Comparison of ENCODE assay signal across 17 cellular contexts in the genomic region with DNA sequence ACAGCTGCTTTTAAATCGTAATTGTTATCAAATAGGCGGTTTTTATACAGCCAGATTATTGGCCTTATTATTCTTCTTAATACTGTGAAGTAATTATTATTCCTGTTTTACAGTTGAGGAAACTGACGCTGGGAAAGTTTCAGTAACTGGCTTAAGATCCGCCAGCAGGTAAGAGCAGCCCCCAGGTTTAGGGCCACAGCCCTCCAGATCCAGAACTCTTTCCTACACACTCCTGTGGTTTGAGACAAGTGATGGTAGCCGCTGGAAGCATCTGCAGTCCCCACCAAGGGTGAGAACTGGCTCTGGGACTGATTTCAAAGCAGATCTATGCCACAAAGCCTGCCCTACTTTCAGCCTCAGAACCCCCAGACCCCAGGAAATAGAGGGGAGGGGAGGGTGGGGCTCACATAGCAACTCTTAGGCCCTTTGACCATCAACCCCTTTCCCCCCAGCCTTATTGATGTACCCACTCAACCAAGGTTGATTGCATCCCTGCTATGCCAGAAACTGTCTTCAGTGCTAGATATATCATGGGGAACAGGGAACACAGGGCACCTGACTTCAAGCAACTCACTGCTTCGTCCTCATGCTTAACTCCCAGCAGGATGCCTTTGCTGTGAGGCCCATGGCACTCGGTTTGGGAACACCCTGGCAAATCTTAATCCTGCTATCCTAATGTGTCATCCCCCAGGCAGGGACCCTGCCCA. TPM values are rescaled to one million over a fixed set of nuclear protein-coding genes. Genes with fewer than 3 reads are reported as not detected.
DNase-seq lines count a peak whose midpoint lies in the region; FAIRE-seq and TF ChIP-seq lines count a peak whose summit lies in the region.
"Had no signal": no experiment of that assay in that cellular context is flagged by ENCODE, and none has a peak within 500 bp of the region (broad histone marks: within the 10 kb centered on the region; RNA-seq: fewer than 3 reads in every experiment).

No MANE protein-coding gene starts in this region.

- FAIRE-seq in RCC 7860 (lab: Jason Lieb, UNC) = no peak
- FAIRE-seq: bronchial epithelial cell, kidney had no signal

- in situ Hi-C loops in G401 (cut with HindIII; ENCODE audit: low sequenced_read_pairs) = no loop called here

- no peaks in the 10 kb centered on the region for H3K9me3 ChIP-seq in smooth muscle cell (replicated peaks; ENCODE audit: low read depth)
- H3K9me3 ChIP-seq: adrenal gland, Caco-2, transverse colon had no signal

- H4K20me1 ChIP-seq in smooth muscle cell (ENCODE audit: low read depth) = peaks cover 20% of the 10 kb centered on the region

- H3K36me3 ChIP-seq in smooth muscle cell (ENCODE audit: low read depth) = no peaks in the 10 kb centered on the region
- H3K36me3 ChIP-seq: adrenal gland, transverse colon, WERI-Rb-1 had no signal

- DNase-seq in G401 (ENCODE audit: low spot score) (peak; percentile 7), islet precursor cell (peak; percentile 32), smooth muscle cell (lab: John Stamatoyannopoulos, UW; ENCODE audit: unreplicated experiment) (no peak), medulla oblongata (ENCODE audit: extremely low spot score) (no peak), NAMALWA (ENCODE audit: low spot score) (no peak), RCC 7860 (ENCODE audit: low spot score) (no peak), D341Med (ENCODE audit: low spot score) (no peak)

- no peak overlapping the region for H3K9ac ChIP-seq in smooth muscle cell (ENCODE audit: low read depth)

- H3K27ac ChIP-seq in smooth muscle cell (ENCODE audit: low read depth) = no peak overlapping the region
- H3K27ac ChIP-seq: adrenal gland, epithelial cell of prostate, transverse colon had no signal

- H3K4me1 ChIP-seq in smooth muscle cell (ENCODE audit: low read depth) = peaks cover 21% of the 10 kb centered on the region

- TF ChIP-seq CTCF in LNCAP (IDR thresholded peaks at IDR 0.05) = peak; percentile 15; the same call in 1 of the 2 replicates
- TF ChIP-seq CTCF in smooth muscle cell (IDR thresholded peaks at IDR 0.05; ENCODE audit: borderline replicate concordance, insufficient read depth, poor library complexity, severe bottlenecking) = no peak

- no peaks in the 10 kb centered on the region for H3F3A ChIP-seq in smooth muscle cell (ENCODE audit: low read depth)

- H2AFZ ChIP-seq in smooth muscle cell (ENCODE audit: low read depth) = no peak overlapping the region

- H3K27me3 ChIP-seq in smooth muscle cell (ENCODE audit: low read depth) = no peaks in the 10 kb centered on the region

- 35% methylated on average over 7 of the region's 7 CpGs for WGBS in smooth muscle cell (ENCODE audit: low lambda C conversion rate)

- peak overlapping the region; percentile 86 for H3K4me2 ChIP-seq in smooth muscle cell

- H3K79me2 ChIP-seq in smooth muscle cell (ENCODE audit: low read depth) = peaks cover 28% of the 10 kb centered on the region

- no peak overlapping the region for H3K4me3 ChIP-seq in smooth muscle cell
- H3K4me3 ChIP-seq: adrenal gland, transverse colon had no signal

RNA-seq across cellular contexts. Expression of a gene that starts 2.9 kb away (rescaled TPM):
- total RNA-seq in G401 (2014; rRNA removed; shearing (Covaris generic)) = 12.9 and 14.4 TPM in 2 replicates
- 89.6 and 92.7 TPM in 2 replicates for total RNA-seq in smooth muscle cell
- 115 and 142 TPM in 2 replicates for polyA plus RNA-seq in smooth muscle cell
- polyA plus RNA-seq: IgD-negative memory B cell; naive thymus-derived CD4-positive, alpha-beta T cell had no signal

Comparison
In these comparisons a context has a peak if more than half of its experiments do, and no peak if none do; other contexts are left out.
1. DNase-seq: peak in G401 (single experiment) and islet precursor cell (single experiment); none in smooth muscle cell (single experiment), medulla oblongata (single experiment), NAMALWA (single experiment), RCC 7860 (single experiment) and D341Med (single experiment).